1 cellular context compared by ENCODE assay signal in genomic region chr16:719815-720506, GRCh38.
TF ChIP-seq lines count a peak whose summit lies in the region.

No MANE protein-coding gene starts in this region.

TF ChIP-seq in SK-N-SH, 30 proteins besides CTCF, POLR2A, EP300 and RAD21 (continued from another document):
- TF ChIP-seq, protein P1, sequence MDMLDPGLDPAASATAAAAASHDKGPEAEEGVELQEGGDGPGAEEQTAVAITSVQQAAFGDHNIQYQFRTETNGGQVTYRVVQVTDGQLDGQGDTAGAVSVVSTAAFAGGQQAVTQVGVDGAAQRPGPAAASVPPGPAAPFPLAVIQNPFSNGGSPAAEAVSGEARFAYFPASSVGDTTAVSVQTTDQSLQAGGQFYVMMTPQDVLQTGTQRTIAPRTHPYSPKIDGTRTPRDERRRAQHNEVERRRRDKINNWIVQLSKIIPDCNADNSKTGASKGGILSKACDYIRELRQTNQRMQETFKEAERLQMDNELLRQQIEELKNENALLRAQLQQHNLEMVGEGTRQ (IDR thresholded peaks at IDR 0.05; ENCODE audit: borderline replicate concordance, low read depth, low read length), result no peak
- TF ChIP-seq TAF1 (IDR thresholded peaks at IDR 0.05; ENCODE audit: borderline replicate concordance, low read depth, low read length) (no peak), JUND (IDR thresholded peaks at IDR 0.05) (peak; percentile 2; the same call in 1 of the 2 replicates), TCF12 (IDR thresholded peaks at IDR 0.05) (peak; percentile 59; the same call in 1 of the 2 replicates), MAX (IDR thresholded peaks at IDR 0.05; ENCODE audit: low read depth) (no peak), GABPA (IDR thresholded peaks at IDR 0.05; ENCODE audit: low read depth) (no peak), RCOR1 (IDR thresholded peaks at IDR 0.05; ENCODE audit: low read length) (no peak; the same call in 1 of the 2 replicates), GATA2 (CRISPR knock-in tag; IDR thresholded peaks at IDR 0.05) (no peak), TEAD4 (IDR thresholded peaks at IDR 0.05; ENCODE audit: borderline replicate concordance, insufficient read depth) (no peak), YY1 (IDR thresholded peaks at IDR 0.05; ENCODE audit: low read depth) (no peak), FOSL2 (IDR thresholded peaks at IDR 0.05; ENCODE audit: borderline replicate concordance, low read depth) (no peak), MXI1 (IDR thresholded peaks at IDR 0.05; ENCODE audit: low read depth, low read length) (peak; percentile 68), EZH2phosphoT487 (IDR thresholded peaks at IDR 0.05; ENCODE audit: borderline replicate concordance, low read depth) (no peak), CHD2 (IDR thresholded peaks at IDR 0.05; ENCODE audit: low read length, partially characterized antibody) (no peak), FOXJ3 (CRISPR knock-in tag; IDR thresholded peaks at IDR 0.05) (no peak), SMC3 (IDR thresholded peaks at IDR 0.05; ENCODE audit: low read depth, low read length) (peak; percentile 8; the same call in 1 of the 2 replicates), RXRA (IDR thresholded peaks at IDR 0.05; ENCODE audit: borderline replicate concordance, low read depth) (no peak), NRF1 (IDR thresholded peaks at IDR 0.05; ENCODE audit: low read depth, low read length) (no peak), ELF1 (IDR thresholded peaks at IDR 0.05) (no peak; the same call in 1 of the 2 replicates), POLR2AphosphoS5 (IDR thresholded peaks at IDR 0.05; ENCODE audit: low read depth, low read length) (no peak), SIN3A (IDR thresholded peaks at IDR 0.05; ENCODE audit: borderline replicate concordance, low read depth, low read length) (no peak)
- TF ChIP-seq, protein P2, sequence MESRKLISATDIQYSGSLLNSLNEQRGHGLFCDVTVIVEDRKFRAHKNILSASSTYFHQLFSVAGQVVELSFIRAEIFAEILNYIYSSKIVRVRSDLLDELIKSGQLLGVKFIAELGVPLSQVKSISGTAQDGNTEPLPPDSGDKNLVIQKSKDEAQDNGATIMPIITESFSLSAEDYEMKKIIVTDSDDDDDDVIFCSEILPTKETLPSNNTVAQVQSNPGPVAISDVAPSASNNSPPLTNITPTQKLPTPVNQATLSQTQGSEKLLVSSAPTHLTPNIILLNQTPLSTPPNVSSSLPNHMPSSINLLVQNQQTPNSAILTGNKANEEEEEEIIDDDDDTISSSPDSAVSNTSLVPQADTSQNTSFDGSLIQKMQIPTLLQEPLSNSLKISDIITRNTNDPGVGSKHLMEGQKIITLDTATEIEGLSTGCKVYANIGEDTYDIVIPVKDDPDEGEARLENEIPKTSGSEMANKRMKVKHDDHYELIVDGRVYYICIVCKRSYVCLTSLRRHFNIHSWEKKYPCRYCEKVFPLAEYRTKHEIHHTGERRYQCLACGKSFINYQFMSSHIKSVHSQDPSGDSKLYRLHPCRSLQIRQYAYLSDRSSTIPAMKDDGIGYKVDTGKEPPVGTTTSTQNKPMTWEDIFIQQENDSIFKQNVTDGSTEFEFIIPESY (IDR thresholded peaks at IDR 0.05; ENCODE audit: borderline replicate concordance, low read depth), result no peak
